Comparison of ENCODE assay signal across 12 cellular contexts in genomic region chr2:168156661-168157060, GRCh38.
DNase-seq lines count a peak whose midpoint lies in the region; ATAC-seq, FAIRE-seq and TF ChIP-seq lines count a peak whose summit lies in the region.
"Had no signal": no experiment of that assay in that cellular context is flagged by ENCODE, and none has a peak within 500 bp of the region (broad histone marks: within the 10 kb centered on the region; RNA-seq: fewer than 3 reads in every experiment).

No MANE protein-coding gene starts in this region.

- no peaks in the 10 kb centered on the region for H3K27me3 Mint-ChIP-seq in osteocyte (ENCODE audit: unreplicated experiment)

- H3K27ac Mint-ChIP-seq in osteocyte (ENCODE audit: unreplicated experiment): peak overlapping the region; percentile 15

- no peak for ATAC-seq in HG02970 (IDR thresholded peaks at IDR 0.05; ENCODE audit: low FRiP score, unreplicated experiment)
- ATAC-seq in HG02763 (IDR thresholded peaks at IDR 0.05; ENCODE audit: unreplicated experiment): no peak

- TF ChIP-seq CTCF in osteocyte (IDR thresholded peaks at IDR 0.05) (no peak), D721Med (IDR thresholded peaks at IDR 0.05; ENCODE audit: insufficient read depth, missing control alignments) (no peak)

- H3K9me3 Mint-ChIP-seq in osteocyte (ENCODE audit: unreplicated experiment): no peaks in the 10 kb centered on the region
- H3K9me3 Mint-ChIP-seq: immature natural killer cell had no signal

- H3K27ac ChIP-seq in epithelial cell of prostate: peak overlapping the region; percentile 31
- H3K27ac ChIP-seq: 22Rv1 had no signal

- peaks cover 34% of the 10 kb centered on the region for H3K36me3 Mint-ChIP-seq in osteocyte (ENCODE audit: unreplicated experiment)

- no peak overlapping the region for H3K4me3 Mint-ChIP-seq in osteocyte (ENCODE audit: unreplicated experiment)
- H3K4me3 Mint-ChIP-seq: immature natural killer cell had no signal

- peaks cover 26% of the 10 kb centered on the region for H3K4me1 Mint-ChIP-seq in osteocyte (ENCODE audit: unreplicated experiment)

- no peak for FAIRE-seq in D721Med (lab: Jason Lieb, UNC)

- peak; percentile 40 for DNase-seq in DMS153 (lab: John Stamatoyannopoulos, UW)
- DNase-seq in DMS153 treated with DMSO at 0.1 percent for 48 hours (lab: John Stamatoyannopoulos, UW; ENCODE audit: unreplicated experiment): no peak
- DNase-seq in NCI-H226: peak; percentile 50
- peak; percentile 36 for DNase-seq in epithelial cell of prostate (ENCODE audit: low read depth, low spot score)
- no peak for DNase-seq in osteocyte (ENCODE audit: extremely low spot score, unreplicated experiment)
- no peak for DNase-seq in D721Med (ENCODE audit: insufficient read length, low spot score)
- DNase-seq: activated CD8-positive, alpha-beta memory T cell treated with anti-CD3 and anti-CD28 coated beads, Interleukin-2, amount 50 U/mL, for 4 hours; immature natural killer cell; NCI-H2107 had no signal

Comparison
In these comparisons a context has a peak if more than half of its experiments do, and no peak if none do; other contexts are left out.
1. DNase-seq: peak in DMS153 (single experiment), NCI-H226 (single experiment) and epithelial cell of prostate (single experiment); none in DMS153 treated with DMSO at 0.1 percent for 48 hours (single experiment), osteocyte (single experiment) and D721Med (single experiment).